Comparison of ENCODE assay signal across 27 cellular contexts in the genomic region with DNA sequence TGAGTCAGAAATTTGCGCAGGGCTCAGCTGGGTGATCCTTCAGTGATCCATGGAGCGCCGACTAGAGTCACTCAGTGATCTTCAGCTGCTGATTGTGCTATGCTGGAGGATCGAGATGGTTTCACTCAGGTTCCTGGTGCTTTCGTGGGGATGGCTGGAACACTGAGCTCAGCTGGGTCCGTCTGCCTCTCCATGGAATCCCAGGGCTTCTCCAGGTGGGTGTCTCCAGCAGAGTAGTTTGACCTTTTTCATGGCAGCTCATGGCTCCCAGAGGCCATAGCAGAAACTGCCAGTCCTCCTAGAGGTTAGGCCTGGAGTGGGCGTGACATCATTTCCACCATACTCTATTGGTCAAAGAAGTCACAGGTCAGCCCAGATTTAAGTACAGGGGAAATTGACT.
DNase-seq lines count a peak whose midpoint lies in the region; ATAC-seq, FAIRE-seq and TF ChIP-seq lines count a peak whose summit lies in the region.
"Had no signal": no experiment of that assay in that cellular context is flagged by ENCODE, and none has a peak within 500 bp of the region (broad histone marks: within the 10 kb centered on the region; RNA-seq: fewer than 3 reads in every experiment).

No MANE protein-coding gene starts in this region.

- no peaks in the 10 kb centered on the region for H3K36me3 ChIP-seq in right atrium auricular region
- no peaks in the 10 kb centered on the region for H3K36me3 ChIP-seq in keratinocyte (ENCODE audit: control insufficient read depth in 2 of 2, extremely low read depth in 1 of 2, insufficient read depth in 2 of 2, low read length in 2 of 2)
- no peaks in the 10 kb centered on the region for H3K36me3 ChIP-seq in Karpas-422 (ENCODE audit: insufficient read depth, low read length)
- H3K36me3 ChIP-seq: BLaER1 treated with 17β-estradiol and CSF1 and Interleukin-3, amounts not matched to agents 10 nM and 100 nM; HAP-1 had no signal

- H3K4me3 Mint-ChIP-seq in dendritic cell treated with granulocyte-macrophage colony-stimulating factor and Interleukin-4, amounts not matched to agents 40 ng/mL and 50 ng/mL, for 4 days, result no peak overlapping the region
- H3K4me3 Mint-ChIP-seq: CD4-positive, alpha-beta memory T cell had no signal

- intact Hi-C loops in right cardiac atrium (cut with DNase I), result loop anchor here in 3 of 4 donors (10.0 kb wide), 2 partner anchors 88 to 138 kb away; a partner anchor contains a TSS
- intact Hi-C loops in dendritic cell treated with granulocyte-macrophage colony-stimulating factor and Interleukin-4, amounts not matched to agents 40 ng/mL and 50 ng/mL, for 4 days (cut with micrococcal nuclease), result no loop called here

- no peak for FAIRE-seq in keratinocyte (lab: Jason Lieb, UNC)
- FAIRE-seq: GM12891, HepG2, RCC 7860 had no signal

- H3K79me2 ChIP-seq in keratinocyte (ENCODE audit: control insufficient read depth, insufficient read depth, low read length) (no peaks in the 10 kb centered on the region), Karpas-422 (ENCODE audit: low read length) (no peaks in the 10 kb centered on the region)

- H3K4me2 ChIP-seq in keratinocyte (ENCODE audit: control insufficient read depth, extremely low read depth, insufficient read depth, low read depth, low read length) (peak overlapping the region; percentile 42), Karpas-422 (ENCODE audit: low read depth, low read length, poor library complexity, severe bottlenecking) (no peak overlapping the region)
- H3K4me2 ChIP-seq: BLaER1 treated with 17β-estradiol and CSF1 and Interleukin-3, amounts not matched to agents 10 nM and 100 nM had no signal

- H3K27ac Mint-ChIP-seq in dendritic cell treated with granulocyte-macrophage colony-stimulating factor and Interleukin-4, amounts not matched to agents 40 ng/mL and 50 ng/mL, for 4 days, result peak overlapping the region; percentile 43
- H3K27ac Mint-ChIP-seq: CD4-positive, alpha-beta memory T cell had no signal

- H2AFZ ChIP-seq in keratinocyte (ENCODE audit: control insufficient read depth, low read length) (no peak overlapping the region), Karpas-422 (ENCODE audit: low read length) (no peak overlapping the region)
- H2AFZ ChIP-seq: GM23248 had no signal

- H3K4me1 ChIP-seq in right atrium auricular region, result peaks cover 0 to 39% of the 10 kb centered on the region in 2 donors
- peaks cover 4% of the 10 kb centered on the region for H3K4me1 ChIP-seq in right cardiac atrium (ENCODE audit: control insufficient read depth, insufficient read depth, low read length)
- H3K4me1 ChIP-seq in keratinocyte (ENCODE audit: control insufficient read depth, extremely low read depth, insufficient read depth, low read length), result peaks cover 91% of the 10 kb centered on the region
- H3K4me1 ChIP-seq in Karpas-422 (ENCODE audit: low read length), result peaks cover 28% of the 10 kb centered on the region

- peaks cover 3% of the 10 kb centered on the region for H3K9me1 ChIP-seq in keratinocyte (ENCODE audit: control insufficient read depth, extremely low read depth, insufficient read depth, low read length)

- WGBS in right cardiac atrium, result 93% methylated on average over 7 of the region's 7 CpGs

- dilution Hi-C loops in keratinocyte (cut with MboI; ENCODE audit: extremely low pct_ligation_motif_present, low sequenced_read_pairs), result no loop called here

- ATAC-seq in right cardiac atrium, result no peak
- ATAC-seq: HepG2 had no signal

- H3K27ac ChIP-seq in right atrium auricular region (no peak overlapping the region), right cardiac atrium (ENCODE audit: low read length) (no peak overlapping the region), keratinocyte (ENCODE audit: control insufficient read depth, insufficient read depth, low read length) (peak overlapping the region; percentile 65), Karpas-422 (ENCODE audit: low read length) (no peak overlapping the region)
- H3K27ac ChIP-seq: 22Rv1; BLaER1 treated with 17β-estradiol and CSF1 and Interleukin-3, amounts not matched to agents 10 nM and 100 nM; GM23248 had no signal

- H3K4me3 ChIP-seq in right atrium auricular region, result no peak overlapping the region
- no peak overlapping the region for H3K4me3 ChIP-seq in right cardiac atrium (ENCODE audit: low read length)
- H3K4me3 ChIP-seq in keratinocyte (ENCODE audit: control insufficient read depth in 2 of 3, extremely low read depth in 1 of 3, insufficient read depth in 2 of 3, low read depth in 1 of 3, low read length in 3 of 3), result no peak overlapping the region
- H3K4me3 ChIP-seq in Karpas-422 (ENCODE audit: low read length), result no peak overlapping the region
- H3K4me3 ChIP-seq: BLaER1 treated with 17β-estradiol and CSF1 and Interleukin-3, amounts not matched to agents 10 nM and 100 nM; GM23248; HAP-1; SK-N-MC had no signal

- no peaks in the 10 kb centered on the region for H3K9me2 ChIP-seq in Karpas-422 (replicated peaks; ENCODE audit: insufficient read depth, low read length)

- H3K27me3 ChIP-seq in right atrium auricular region, result no peaks in the 10 kb centered on the region
- H3K27me3 ChIP-seq in right cardiac atrium (ENCODE audit: control insufficient read depth, insufficient read depth), result no peaks in the 10 kb centered on the region
- no peaks in the 10 kb centered on the region for H3K27me3 ChIP-seq in keratinocyte (ENCODE audit: control insufficient read depth, extremely low read depth, insufficient read depth, low read length)
- peaks cover 4% of the 10 kb centered on the region; the same call in 1 of the 2 replicates for H3K27me3 ChIP-seq in Karpas-422 (ENCODE audit: low read length)

- H3K9ac ChIP-seq in keratinocyte (ENCODE audit: control insufficient read depth, extremely low read depth, insufficient read depth, low read length), result peak overlapping the region; percentile 20
- no peak overlapping the region for H3K9ac ChIP-seq in Karpas-422 (ENCODE audit: low read length)
- H3K9ac ChIP-seq: BLaER1 treated with 17β-estradiol and CSF1 and Interleukin-3, amounts not matched to agents 10 nM and 100 nM; GM23248 had no signal

- no peaks in the 10 kb centered on the region for H4K20me1 ChIP-seq in keratinocyte (ENCODE audit: control insufficient read depth, extremely low read depth, insufficient read depth, low read length)
- no peaks in the 10 kb centered on the region for H4K20me1 ChIP-seq in Karpas-422 (ENCODE audit: insufficient read depth, low read depth, low read length)
- H4K20me1 ChIP-seq: BLaER1 treated with 17β-estradiol and CSF1 and Interleukin-3, amounts not matched to agents 10 nM and 100 nM had no signal

- H3K27me3 Mint-ChIP-seq in dendritic cell treated with granulocyte-macrophage colony-stimulating factor and Interleukin-4, amounts not matched to agents 40 ng/mL and 50 ng/mL, for 4 days, result no peaks in the 10 kb centered on the region

- peaks cover 84% of the 10 kb centered on the region for H3K4me1 Mint-ChIP-seq in dendritic cell treated with granulocyte-macrophage colony-stimulating factor and Interleukin-4, amounts not matched to agents 40 ng/mL and 50 ng/mL, for 4 days (ENCODE audit: low read depth)

- no peak for TF ChIP-seq CTCF in right atrium auricular region (IDR thresholded peaks at IDR 0.05)
- no peak for TF ChIP-seq CTCF in keratinocyte (optimal IDR thresholded peaks at IDR 0.05 in 1 of 3, IDR thresholded peaks at IDR 0.05 in 1 of 3, conservative IDR thresholded peaks at IDR 0.05 in 1 of 3; ENCODE audit: extremely low read depth in 1 of 3, insufficient read depth in 2 of 3, low read length in 3 of 3)

- peaks cover 9% of the 10 kb centered on the region for H3K36me3 Mint-ChIP-seq in dendritic cell treated with granulocyte-macrophage colony-stimulating factor and Interleukin-4, amounts not matched to agents 40 ng/mL and 50 ng/mL, for 4 days (ENCODE audit: low read depth)
- H3K36me3 Mint-ChIP-seq: CD4-positive, alpha-beta memory T cell had no signal

- H3K9me3 ChIP-seq in right atrium auricular region (no peaks in the 10 kb centered on the region), right cardiac atrium (ENCODE audit: control insufficient read depth, low read length) (no peaks in the 10 kb centered on the region), keratinocyte (ENCODE audit: control insufficient read depth, low read depth, low read length) (no peaks in the 10 kb centered on the region), Karpas-422 (ENCODE audit: low read length) (no peaks in the 10 kb centered on the region)
- H3K9me3 ChIP-seq: BLaER1 treated with 17β-estradiol and CSF1 and Interleukin-3, amounts not matched to agents 10 nM and 100 nM; Caco-2; HAP-1 had no signal

- no peaks in the 10 kb centered on the region for H3K9me3 Mint-ChIP-seq in dendritic cell treated with granulocyte-macrophage colony-stimulating factor and Interleukin-4, amounts not matched to agents 40 ng/mL and 50 ng/mL, for 4 days
- H3K9me3 Mint-ChIP-seq: CD4-positive, alpha-beta memory T cell had no signal

- DNase-seq in right atrium auricular region (ENCODE audit: low spot score), result peak; percentile 43
- DNase-seq in right cardiac atrium, result no peak
- DNase-seq in keratinocyte (ENCODE audit: low read depth, low spot score), result no peak
- no peak for DNase-seq in NCI-H2227 treated with DMSO at 0.1 percent for 48 hours (lab: John Stamatoyannopoulos, UW)
- no peak for DNase-seq in Karpas-422
- no peak for DNase-seq in NCI-H2029 treated with DMSO at 0.1 percent for 48 hours (lab: John Stamatoyannopoulos, UW)
- DNase-seq in NCI-H345 treated with DMSO at 0.1 percent for 48 hours (lab: John Stamatoyannopoulos, UW; ENCODE audit: unreplicated experiment), result no peak
- DNase-seq: Caco-2; CD4-positive, alpha-beta memory T cell; DND-41; GM23248; KBM-7; NCI-H1092 treated with DMSO at 0.1 percent for 48 hours; NCI-H1436 treated with DMSO at 0.1 percent for 48 hours; NCI-H2029; NCI-H345; NCI-H526; OCI-M1; Right ventricle myocardium superior had no signal
